Comparison of ENCODE assay signal across 23 cellular contexts in the genomic region with DNA sequence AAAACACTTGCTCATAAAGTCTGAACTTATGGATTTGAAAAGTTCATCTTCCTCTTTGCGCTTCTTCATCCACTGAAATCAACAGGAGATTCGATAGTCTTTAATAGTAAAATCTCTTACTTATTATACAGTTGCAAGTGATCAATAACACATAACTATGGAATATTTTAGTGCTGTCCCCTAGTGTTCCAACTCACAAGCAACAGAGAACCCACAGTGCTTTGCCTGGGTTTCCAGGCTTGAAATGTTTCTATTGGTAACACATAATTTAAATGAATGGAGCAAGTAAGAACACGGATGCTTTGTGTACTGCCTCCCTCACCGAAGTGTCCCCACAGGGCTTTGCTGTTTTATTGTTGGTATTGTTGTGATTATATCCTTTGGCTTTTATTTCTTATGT.
DNase-seq lines count a peak whose midpoint lies in the region; TF ChIP-seq lines count a peak whose summit lies in the region.
"Had no signal": no experiment of that assay in that cellular context is flagged by ENCODE, and none has a peak within 500 bp of the region (broad histone marks: within the 10 kb centered on the region; RNA-seq: fewer than 3 reads in every experiment).

No MANE protein-coding gene starts in this region.

- in situ Hi-C loops in brain microvascular endothelial cell (cut with HindIII; ENCODE audit: low pct_ligation_motif_present, low sequenced_read_pairs), result no loop called here

- no peak overlapping the region for H3K27ac ChIP-seq in brain microvascular endothelial cell
- no peak overlapping the region for H3K27ac ChIP-seq in neural cell (ENCODE audit: low read length)
- H3K27ac ChIP-seq: right atrium auricular region, tibial nerve had no signal

- H4K20me1 ChIP-seq in neural cell (ENCODE audit: insufficient read depth), result no peaks in the 10 kb centered on the region

- TF ChIP-seq EP300 in neural cell (conservative IDR thresholded peaks at IDR 0.05; ENCODE audit: poor library complexity, severe bottlenecking), result no peak

- H3F3A ChIP-seq in neural cell (ENCODE audit: insufficient read depth, low read length, poor library complexity, severe bottlenecking), result no peaks in the 10 kb centered on the region

- H3K4me3 ChIP-seq in brain microvascular endothelial cell (ENCODE audit: low read depth, low read length) (no peak overlapping the region), neural cell (ENCODE audit: low read length) (no peak overlapping the region)
- H3K4me3 ChIP-seq: right atrium auricular region, tibial nerve had no signal

- H3K36me3 ChIP-seq in brain microvascular endothelial cell (replicated peaks) (no peaks in the 10 kb centered on the region), neural cell (ENCODE audit: insufficient read depth, low read length) (no peaks in the 10 kb centered on the region)
- H3K36me3 ChIP-seq: right atrium auricular region, tibial nerve had no signal

- peak; percentile 58 for TF ChIP-seq CTCF in LNCAP (IDR thresholded peaks at IDR 0.05)
- peak; percentile 52 for TF ChIP-seq CTCF in brain microvascular endothelial cell (IDR thresholded peaks at IDR 0.05; ENCODE audit: low read depth, low read length, missing control alignments)
- TF ChIP-seq CTCF in neural cell (IDR thresholded peaks at IDR 0.05; ENCODE audit: poor library complexity, severe bottlenecking), result peak; percentile 64

- H3K27me3 ChIP-seq in brain microvascular endothelial cell (replicated peaks) (no peaks in the 10 kb centered on the region), neural cell (ENCODE audit: insufficient read depth, low read depth, low read length) (no peaks in the 10 kb centered on the region)
- H3K27me3 ChIP-seq: right atrium auricular region, tibial nerve had no signal

- DNase-seq in DMS53 (lab: John Stamatoyannopoulos, UW), result peak; percentile 11
- no peak for DNase-seq in DMS53 treated with DMSO at 0.1 percent for 48 hours (lab: John Stamatoyannopoulos, UW; ENCODE audit: unreplicated experiment)
- no peak for DNase-seq in brain microvascular endothelial cell
- DNase-seq in AML-193 (lab: John Stamatoyannopoulos, UW), result no peak
- no peak for DNase-seq in kidney tubule cell (ENCODE audit: low spot score)
- no peak for DNase-seq in COLO668 (lab: John Stamatoyannopoulos, UW; ENCODE audit: unreplicated experiment)
- DNase-seq: activated CD4-positive, alpha-beta T cell treated with anti-CD3 and anti-CD28 coated beads, Interleukin-2, amount 50 U/mL, for 4 hours; activated naive CD4-positive, alpha-beta T cell treated with anti-CD3 and anti-CD28 coated beads for 36 hours; aorta; CD4-positive, alpha-beta T cell; cortex of kidney; glutamatergic neuron; HCEC 1CT; immature natural killer cell; KG1; mesenchymal stem cell; naive thymus-derived CD8-positive, alpha-beta T cell; NCI-H446 treated with DMSO at 0.1 percent for 48 hours; stimulated activated naive CD4-positive, alpha-beta T cell treated with Interleukin-2 at 50 U/mL for 16 hours had no signal

- no peak overlapping the region for H2AFZ ChIP-seq in neural cell (ENCODE audit: low read depth, low read length)

- peak; percentile 65 for TF ChIP-seq RAD21 in neural cell (conservative IDR thresholded peaks at IDR 0.05)

- no peaks in the 10 kb centered on the region for H3K9me3 ChIP-seq in neural cell (ENCODE audit: low read length)
- H3K9me3 ChIP-seq: right atrium auricular region, tibial nerve had no signal

- H3K9me2 ChIP-seq in neural cell (ENCODE audit: insufficient read depth, low read length), result no peaks in the 10 kb centered on the region

- no peak overlapping the region for H3K4me2 ChIP-seq in neural cell (ENCODE audit: low read length)

- H3K9ac ChIP-seq in neural cell (ENCODE audit: low read length), result no peak overlapping the region

- no peaks in the 10 kb centered on the region for H3K79me2 ChIP-seq in neural cell (replicated peaks; ENCODE audit: insufficient read depth, low read length)

TF ChIP-seq in neural cell, 6 proteins besides CTCF, POLR2A, EP300 and RAD21:
- TF ChIP-seq EZH2 (IDR thresholded peaks at IDR 0.05; ENCODE audit: borderline replicate concordance, insufficient read depth, low read length, poor library complexity, severe bottlenecking) (no peak), SMC3 (conservative IDR thresholded peaks at IDR 0.05; ENCODE audit: poor library complexity) (peak; percentile 53)
